Comparison of ENCODE assay signal across 9 cellular contexts in genomic region chr3:72102057-72102711, GRCh38.
DNase-seq lines count a peak whose midpoint lies in the region; ATAC-seq, FAIRE-seq and TF ChIP-seq lines count a peak whose summit lies in the region.
"Had no signal": no experiment of that assay in that cellular context is flagged by ENCODE, and none has a peak within 500 bp of the region (broad histone marks: within the 10 kb centered on the region; RNA-seq: fewer than 3 reads in every experiment).

No MANE protein-coding gene starts in this region.

- no peak for TF ChIP-seq POLR2A in H54 (IDR thresholded peaks at IDR 0.05; ENCODE audit: low read depth, low read length)

- peak in 2 of 3 experiments; percentile 12 to 29 for DNase-seq in NCI-H1417 (lab: John Stamatoyannopoulos, UW)
- no peak for DNase-seq in NCI-H1417 treated with DMSO at 0.1 percent for 48 hours (lab: John Stamatoyannopoulos, UW)
- no peak for DNase-seq in sciatic nerve (ENCODE audit: low spot score)
- no peak for DNase-seq in NCI-H2029 (lab: John Stamatoyannopoulos, UW)
- no peak for DNase-seq in H54 (ENCODE audit: insufficient read length, low spot score)
- DNase-seq in middle frontal gyrus (ENCODE audit: extremely low spot score, low spot score), result no peak

- no peaks in the 10 kb centered on the region for H3K27me3 ChIP-seq in OCI-LY1 (ENCODE audit: insufficient read depth, low read length)

- intact Hi-C loops in sciatic nerve (cut with DNase I), result no loop called here

- H3F3A ChIP-seq in OCI-LY1 (ENCODE audit: insufficient read depth, low read length), result no peaks in the 10 kb centered on the region

- H3K9me2 ChIP-seq in OCI-LY1 (ENCODE audit: low read depth, low read length), result no peaks in the 10 kb centered on the region

- H3K4me2 ChIP-seq in OCI-LY1 (ENCODE audit: low read length), result peak overlapping the region; percentile 39

- H3K4me1 ChIP-seq in OCI-LY1 (ENCODE audit: insufficient read depth, low read length, severe bottlenecking), result peaks cover 62% of the 10 kb centered on the region

- H2AFZ ChIP-seq in OCI-LY1 (ENCODE audit: low read length), result no peak overlapping the region

- no peaks in the 10 kb centered on the region for H3K36me3 ChIP-seq in OCI-LY1 (ENCODE audit: insufficient read depth, low read length)

- TF ChIP-seq CTCF in OCI-LY1 (IDR thresholded peaks at IDR 0.05; ENCODE audit: low read length), result no peak

- FAIRE-seq in H54 (lab: Jason Lieb, UNC), result no peak

- peak overlapping the region; percentile 94 for H3K27ac ChIP-seq in OCI-LY1 (ENCODE audit: low read depth, low read length, poor library complexity, severe bottlenecking)
- H3K27ac ChIP-seq: 22Rv1 had no signal

- H3K79me2 ChIP-seq in OCI-LY1 (ENCODE audit: insufficient read depth, low read length), result no peaks in the 10 kb centered on the region

- H3K9me3 ChIP-seq in OCI-LY1 (ENCODE audit: low read length), result no peaks in the 10 kb centered on the region

- no peak overlapping the region for H3K4me3 ChIP-seq in OCI-LY1 (ENCODE audit: low read depth, low read length, poor library complexity, severe bottlenecking)

- H3K9ac ChIP-seq in OCI-LY1 (ENCODE audit: low read length), result no peak overlapping the region

- ATAC-seq in HG02938 (IDR thresholded peaks at IDR 0.05; ENCODE audit: unreplicated experiment), result peak; percentile 66
- ATAC-seq in sciatic nerve, result peak; percentile 53

- no peaks in the 10 kb centered on the region for H4K20me1 ChIP-seq in OCI-LY1 (ENCODE audit: insufficient read depth, low read length)

Comparison
In these comparisons a context has a peak if more than half of its experiments do, and no peak if none do; other contexts are left out.
1. DNase-seq: peak in NCI-H1417 (2 of 3); none in NCI-H1417 treated with DMSO at 0.1 percent for 48 hours (single experiment), sciatic nerve (single experiment), NCI-H2029 (single experiment), H54 (single experiment) and middle frontal gyrus (single experiment).